In genomic region chr16:89154390-89155183, GRCh38 we compare ENCODE assay signal across 15 cellular contexts. TPM values are rescaled to one million over a fixed set of nuclear protein-coding genes. Genes with fewer than 3 reads are reported as not detected.
DNase-seq lines count a peak whose midpoint lies in the region; ATAC-seq, FAIRE-seq and TF ChIP-seq lines count a peak whose summit lies in the region.
"Had no signal": no experiment of that assay in that cellular context is flagged by ENCODE, and none has a peak within 500 bp of the region (broad histone marks: within the 10 kb centered on the region; RNA-seq: fewer than 3 reads in every experiment).

No MANE protein-coding gene starts in this region.

- peak overlapping the region; percentile 44 for H3K27ac ChIP-seq in RWPE1

- H3K4me3 Mint-ChIP-seq in stimulated activated memory B cell treated with anti-CD40 and anti-IgM and Interleukin-4, amounts not matched to agents 10 μg/mL and 1 μg/mL and 100 μg/mL, for 72 hours: no peak overlapping the region
- H3K4me3 Mint-ChIP-seq: activated CD4-positive, alpha-beta memory T cell treated with anti-CD3 and anti-CD28 coated beads, Interleukin-2, amount 10 ng/mL, durations not matched to agents 7 days and 5 days; neural crest cell had no signal

- peaks cover 2% of the 10 kb centered on the region for H3K9me3 Mint-ChIP-seq in stimulated activated memory B cell treated with anti-CD40 and anti-IgM and Interleukin-4, amounts not matched to agents 10 μg/mL and 1 μg/mL and 100 μg/mL, for 72 hours

- FAIRE-seq in GM12891 (lab: Jason Lieb, UNC): no peak
- no peak for FAIRE-seq in HTR-8/SVneo (lab: Jason Lieb, UNC)

- H3K36me3 Mint-ChIP-seq in stimulated activated memory B cell treated with anti-CD40 and anti-IgM and Interleukin-4, amounts not matched to agents 10 μg/mL and 1 μg/mL and 100 μg/mL, for 72 hours: peaks cover 33% of the 10 kb centered on the region

- peak; percentile 17 for ATAC-seq in left lobe of liver
- ATAC-seq in stimulated activated memory B cell treated with anti-CD40 and anti-IgM and Interleukin-4, amounts not matched to agents 10 μg/mL and 1 μg/mL and 100 μg/mL, for 72 hours: peak; percentile 38
- ATAC-seq in GM19351 (IDR thresholded peaks at IDR 0.05; ENCODE audit: unreplicated experiment): no peak

- CTCF ChIA-PET in RWPE1 (lab: Yijun Ruan, JAX): no interaction called here

- H3K27me3 Mint-ChIP-seq in stimulated activated memory B cell treated with anti-CD40 and anti-IgM and Interleukin-4, amounts not matched to agents 10 μg/mL and 1 μg/mL and 100 μg/mL, for 72 hours: no peaks in the 10 kb centered on the region
- H3K27me3 Mint-ChIP-seq: activated CD4-positive, alpha-beta memory T cell treated with anti-CD3 and anti-CD28 coated beads, Interleukin-2, amount 10 ng/mL, durations not matched to agents 7 days and 5 days had no signal

- DNase-seq in GM12891 (ENCODE audit: insufficient read length, low spot score): no peak
- DNase-seq in RWPE1 (ENCODE audit: low spot score): no peak
- no peak for DNase-seq in left lobe of liver (ENCODE audit: low spot score)
- no peak for DNase-seq in HTR-8/SVneo (ENCODE audit: insufficient read length, low spot score)
- no peak for DNase-seq in germinal center (ENCODE audit: low spot score)
- DNase-seq: activated CD4-positive, alpha-beta memory T cell treated with anti-CD3 and anti-CD28 coated beads, Interleukin-2, amount 10 ng/mL, durations not matched to agents 7 days and 5 days; DMS79; effector CD4-positive, alpha-beta T cell; NCI-H1436; stimulated activated CD4-positive, alpha-beta T cell treated with anti-CD3 and anti-CD28 coated beads, Interleukin-4, amount 100 ng/mL, for 1 hour had no signal

- no peak for TF ChIP-seq CTCF in RWPE1 (conservative IDR thresholded peaks at IDR 0.05; ENCODE audit: low read depth)

- POLR2A ChIA-PET in RWPE1 (lab: Yijun Ruan, JAX; ENCODE audit: low non-redundant PET): no interaction called here

- peak overlapping the region; percentile 44 for H3K27ac Mint-ChIP-seq in stimulated activated memory B cell treated with anti-CD40 and anti-IgM and Interleukin-4, amounts not matched to agents 10 μg/mL and 1 μg/mL and 100 μg/mL, for 72 hours
- H3K27ac Mint-ChIP-seq: activated CD4-positive, alpha-beta memory T cell treated with anti-CD3 and anti-CD28 coated beads, Interleukin-2, amount 10 ng/mL, durations not matched to agents 7 days and 5 days had no signal

- peak; percentile 35; the same call in 1 of the 2 replicates for TF ChIP-seq POLR2A in GM12891 (IDR thresholded peaks at IDR 0.05; ENCODE audit: low read depth, low read length)

- H3K4me1 Mint-ChIP-seq in stimulated activated memory B cell treated with anti-CD40 and anti-IgM and Interleukin-4, amounts not matched to agents 10 μg/mL and 1 μg/mL and 100 μg/mL, for 72 hours: peaks cover 36% of the 10 kb centered on the region
- H3K4me1 Mint-ChIP-seq: activated CD4-positive, alpha-beta memory T cell treated with anti-CD3 and anti-CD28 coated beads, Interleukin-2, amount 10 ng/mL, durations not matched to agents 7 days and 5 days had no signal

TF ChIP-seq in GM12891, 5 proteins besides CTCF, POLR2A, EP300 and RAD21:
- TF ChIP-seq POU2F2 (IDR thresholded peaks at IDR 0.05; ENCODE audit: low read depth, low read length) (no peak), POLR2AphosphoS5 (IDR thresholded peaks at IDR 0.05; ENCODE audit: low read depth, low read length) (no peak; the same call in 1 of the 2 replicates), SPI1 (IDR thresholded peaks at IDR 0.05; ENCODE audit: low read depth, low read length) (no peak), TAF1 (IDR thresholded peaks at IDR 0.05; ENCODE audit: low read depth, low read length) (no peak), PAX5 (IDR thresholded peaks at IDR 0.05; ENCODE audit: insufficient read depth, low read length, severe bottlenecking) (no peak)

RNA-seq across cellular contexts. Expression of gene CDH15, which starts 17.0 kb away (rescaled TPM):
- 0.22 TPM for polyA plus RNA-seq in GM12891 (2012; ENCODE audit: low read depth, missing spikeins)
- total RNA-seq in left lobe of liver: 4.3 TPM
- total RNA-seq: activated CD4-positive, alpha-beta memory T cell treated with anti-CD3 and anti-CD28 coated beads, Interleukin-2, amount 10 ng/mL, durations not matched to agents 7 days and 5 days; HT-29; mesenteric fat pad; neural crest cell had no signal

RNA-seq across cellular contexts. Expression of gene SLC22A31, which starts 45.8 kb away (rescaled TPM):
- 0.06 TPM for polyA plus RNA-seq in GM12891 (2012; ENCODE audit: low read depth, missing spikeins)
- 0.30 TPM for total RNA-seq in left lobe of liver
- total RNA-seq: HT-29 had no signal
